In genomic region chr1:36787312-36787711, GRCh38 we compare ENCODE assay signal across 17 cellular contexts.
A peak's percentile ranks its signal among the peaks of the same experiment; 100 is the strongest.
DNase-seq lines count a peak whose midpoint lies in the region; ATAC-seq and TF ChIP-seq lines count a peak whose summit lies in the region.
"Had no signal": no experiment of that assay in that cellular context is flagged by ENCODE, and none has a peak within 500 bp of the region (broad histone marks: within the 10 kb centered on the region; RNA-seq: fewer than 3 reads in every experiment).

No MANE protein-coding gene starts in this region.

- ATAC-seq in SK-N-SH treated with all-trans-retinoic acid at 6 μM for 48 hours (no peak), GM19452 (IDR thresholded peaks at IDR 0.05; ENCODE audit: unreplicated experiment) (no peak), GM19455 (IDR thresholded peaks at IDR 0.05; ENCODE audit: unreplicated experiment) (no peak)
- ATAC-seq: T-helper 17 cell had no signal

- H3F3A ChIP-seq in SK-N-SH (replicated peaks; ENCODE audit: insufficient read depth), result no peaks in the 10 kb centered on the region

- H3K79me2 ChIP-seq in SK-N-SH (ENCODE audit: insufficient read depth), result no peaks in the 10 kb centered on the region

- H3K4me2 ChIP-seq in SK-N-SH, result no peak overlapping the region
- H3K4me2 ChIP-seq: KMS-11 had no signal

- CTCF ChIA-PET in SK-N-SH (lab: Yijun Ruan, JAX), result interaction anchor here (0.8 to 1.0 kb wide), 4 partner anchors 10 to 77 kb away, joined by 3 read pairs; no protein-coding TSS in a partner anchor

- no peaks in the 10 kb centered on the region for H4K20me1 ChIP-seq in SK-N-SH (ENCODE audit: insufficient read depth)

- no peak for TF ChIP-seq POLR2A in testis (IDR thresholded peaks at IDR 0.05)
- no peak for TF ChIP-seq POLR2A in thyroid gland (IDR thresholded peaks at IDR 0.05)

- H3K9me2 ChIP-seq in SK-N-SH, result no peaks in the 10 kb centered on the region

- no peaks in the 10 kb centered on the region for H3K9me3 ChIP-seq in SK-N-SH
- H3K9me3 ChIP-seq in testis, result no peaks in the 10 kb centered on the region
- no peaks in the 10 kb centered on the region for H3K9me3 ChIP-seq in thyroid gland

- POLR2A ChIA-PET in SK-N-SH (lab: Yijun Ruan, JAX), result interaction anchor here (0.6 kb wide), 1 partner anchor 270 kb away, joined by 3 read pairs; no protein-coding TSS in a partner anchor

- peaks cover 0 to 29% of the 10 kb centered on the region in 2 experiments; a peak in 2 of 4 replicates for H3K4me1 ChIP-seq in SK-N-SH (ENCODE audit: control insufficient read depth in 1 of 2, insufficient read depth in 2 of 2, low read depth in 1 of 2, low read length in 1 of 2)
- peaks cover 5% of the 10 kb centered on the region for H3K4me1 ChIP-seq in testis
- no peaks in the 10 kb centered on the region for H3K4me1 ChIP-seq in thyroid gland

- TF ChIP-seq CTCF in SK-N-SH (IDR thresholded peaks at IDR 0.05) (no peak), LNCaP clone FGC (IDR thresholded peaks at IDR 0.05; ENCODE audit: control insufficient read depth, extremely low read depth, insufficient read depth) (no peak), testis (IDR thresholded peaks at IDR 0.05) (no peak), thyroid gland (IDR thresholded peaks at IDR 0.05) (no peak)

- WGBS in SK-N-SH (ENCODE audit: low lambda C conversion rate), result 0% methylated on average over 3 of the region's 8 CpGs
- WGBS in testis, 2 donors, result 40 to 51% methylated on average over 5 to 8 of the region's 8 CpGs
- 70 to 80% methylated on average over 4 to 8 of the region's 8 CpGs for WGBS in thyroid gland, 2 donors

- no peak overlapping the region for H3K9ac ChIP-seq in SK-N-SH
- H3K9ac ChIP-seq: KMS-11 had no signal

- H3K36me3 ChIP-seq in SK-N-SH (replicated peaks in 1 of 2; ENCODE audit: control insufficient read depth in 1 of 2, insufficient read depth in 2 of 2, low read length in 1 of 2) (no peaks in the 10 kb centered on the region), testis (ENCODE audit: low read depth, missing control alignments) (no peaks in the 10 kb centered on the region), thyroid gland (no peaks in the 10 kb centered on the region)

- no peaks in the 10 kb centered on the region for H3K27me3 ChIP-seq in SK-N-SH (ENCODE audit: insufficient read depth)
- H3K27me3 ChIP-seq in testis, result no peaks in the 10 kb centered on the region
- H3K27me3 ChIP-seq in thyroid gland, result no peaks in the 10 kb centered on the region

- H3K27ac ChIP-seq in SK-N-SH (ENCODE audit: low read depth in 2 of 2, low read length in 1 of 2), result peak overlapping the region in 1 of 2 experiments; percentile 64; a peak in 2 of 4 replicates
- H3K27ac ChIP-seq in testis, result no peak overlapping the region
- H3K27ac ChIP-seq in thyroid gland, result no peak overlapping the region
- H3K27ac ChIP-seq: C4-2B, KMS-11 had no signal

- no peak for TF ChIP-seq RAD21 in SK-N-SH (IDR thresholded peaks at IDR 0.05; ENCODE audit: low read length)

- intact Hi-C loops in testis (cut with DNase I; ENCODE audit: low total_unique reads) (no loop called here), thyroid gland (cut with DNase I) (no loop called here)

- H3K4me3 ChIP-seq in SK-N-SH (ENCODE audit: low read depth in 2 of 2, low read length in 1 of 2), result no peak overlapping the region
- H3K4me3 ChIP-seq in LNCaP clone FGC (ENCODE audit: low read depth, low read length), result no peak overlapping the region
- H3K4me3 ChIP-seq in testis, result no peak overlapping the region
- no peak overlapping the region for H3K4me3 ChIP-seq in thyroid gland (replicated peaks in 1 of 3)

- DNase-seq in SK-N-SH (peak; percentile 57), LNCaP clone FGC (ENCODE audit: low read depth) (peak; percentile 23), NCI-H774 (lab: John Stamatoyannopoulos, UW) (peak; percentile 32), testis (peak; percentile 19), thyroid gland (no peak)
- DNase-seq: GF-D8, GOT3, NCI-H1436 treated with DMSO at 0.1 percent for 48 hours, NCI-H226, NCI-H526 treated with DMSO at 0.1 percent for 48 hours, SHP77 treated with DMSO at 0.1 percent for 48 hours, T-helper 17 cell had no signal

- H2AFZ ChIP-seq in SK-N-SH (ENCODE audit: low read depth), result no peak overlapping the region

- TF ChIP-seq EP300 in SK-N-SH (IDR thresholded peaks at IDR 0.05; ENCODE audit: borderline replicate concordance in 1 of 2, low read depth in 1 of 2, low read length in 1 of 2), result peak in 1 of 2 experiments; percentile 43; a peak in 1 of 4 replicates

TF ChIP-seq in SK-N-SH, 30 proteins besides CTCF, POLR2A, EP300 and RAD21:
- TF ChIP-seq CHD2 (IDR thresholded peaks at IDR 0.05; ENCODE audit: low read length, partially characterized antibody), result peak; percentile 9
- TF ChIP-seq GATA2 (CRISPR knock-in tag; IDR thresholded peaks at IDR 0.05), result peak; percentile 27
- TF ChIP-seq IRF3 (IDR thresholded peaks at IDR 0.05; ENCODE audit: low read depth, low read length), result no peak
- TF ChIP-seq FOXJ3 (CRISPR knock-in tag; IDR thresholded peaks at IDR 0.05), result 0 out of 2 replicates have a peak, but pooled peaks have one; percentile 15
- TF ChIP-seq SMC3 (IDR thresholded peaks at IDR 0.05; ENCODE audit: low read depth, low read length), result no peak
- TF ChIP-seq RCOR1 (IDR thresholded peaks at IDR 0.05; ENCODE audit: low read length), result 0 out of 2 replicates have a peak, but pooled peaks have one; percentile 35
- no peak for TF ChIP-seq TEAD4 (IDR thresholded peaks at IDR 0.05; ENCODE audit: borderline replicate concordance, insufficient read depth)
- no peak for TF ChIP-seq USF2 (IDR thresholded peaks at IDR 0.05; ENCODE audit: borderline replicate concordance, low read depth, low read length)
TF ChIP-seq in SK-N-SH: peak in this region for 4.

TF ChIP-seq in SK-N-SH treated with all-trans-retinoic acid at 6 μM for 48 hours, 23 proteins besides CTCF, POLR2A, EP300 and RAD21:
- TF ChIP-seq BACH2 (CRISPR knock-in tag; IDR thresholded peaks at IDR 0.05; ENCODE audit: borderline replicate concordance) (no peak), RARB (CRISPR knock-in tag; IDR thresholded peaks at IDR 0.05) (no peak), ZC3H10 (CRISPR knock-in tag; IDR thresholded peaks at IDR 0.05) (no peak), TOX (CRISPR knock-in tag; IDR thresholded peaks at IDR 0.05; ENCODE audit: borderline replicate concordance) (no peak), CSDC2 (CRISPR knock-in tag; IDR thresholded peaks at IDR 0.05) (no peak), OSR1 (CRISPR knock-in tag; IDR thresholded peaks at IDR 0.05) (no peak), ARNTL (CRISPR knock-in tag; IDR thresholded peaks at IDR 0.05; ENCODE audit: borderline replicate concordance, low read depth) (no peak)

Comparison
In these comparisons a context has a peak if more than half of its experiments do, and no peak if none do; other contexts are left out.
1. DNase-seq: peak in SK-N-SH (single experiment), LNCaP clone FGC (single experiment), NCI-H774 (single experiment) and testis (single experiment); none in thyroid gland (0 of 2).